ENCODE assay signal across 1 cellular context in genomic region chr17:29590261-29590978, GRCh38.
TF ChIP-seq lines count a peak whose summit lies in the region.

No MANE protein-coding gene starts in this region.

TF ChIP-seq in HepG2, 621 proteins besides CTCF, POLR2A, EP300 and RAD21 (continued from another document and continues in another):
- TF ChIP-seq SIX1 (CRISPR knock-in tag; IDR thresholded peaks at IDR 0.05; ENCODE audit: borderline replicate concordance) (no peak), RFXAP (CRISPR knock-in tag; IDR thresholded peaks at IDR 0.05; ENCODE audit: borderline replicate concordance) (no peak), SMC3 (IDR thresholded peaks at IDR 0.05; ENCODE audit: low read length) (no peak), THAP9 (CRISPR knock-in tag; IDR thresholded peaks at IDR 0.05; ENCODE audit: borderline replicate concordance) (no peak), AHR (CRISPR knock-in tag; IDR thresholded peaks at IDR 0.05) (no peak), AFF4 (CRISPR knock-in tag; IDR thresholded peaks at IDR 0.05) (no peak), HMGXB4 (CRISPR knock-in tag; IDR thresholded peaks at IDR 0.05; ENCODE audit: borderline replicate concordance in 1 of 2, low read depth in 1 of 2) (no peak; a peak in 1 of 4 replicates), ZNF101 (CRISPR knock-in tag; IDR thresholded peaks at IDR 0.05; ENCODE audit: borderline replicate concordance, low read depth) (no peak), GRHL1 (CRISPR knock-in tag; conservative IDR thresholded peaks at IDR 0.05) (no peak), BHLHE40 (IDR thresholded peaks at IDR 0.05; ENCODE audit: low read length) (no peak), ADNP (CRISPR knock-in tag; IDR thresholded peaks at IDR 0.05) (no peak), ZNF292 (CRISPR knock-in tag; IDR thresholded peaks at IDR 0.05; ENCODE audit: borderline replicate concordance, low read depth) (no peak), U2AF1 (optimal IDR thresholded peaks at IDR 0.05; ENCODE audit: low read depth, low read length) (no peak), ZMAT3 (CRISPR knock-in tag; conservative IDR thresholded peaks at IDR 0.05) (no peak), ZNF674 (CRISPR knock-in tag; IDR thresholded peaks at IDR 0.05; ENCODE audit: low read depth) (no peak), ATF2 (CRISPR knock-in tag; IDR thresholded peaks at IDR 0.05) (no peak), ZBTB20 (CRISPR knock-in tag; IDR thresholded peaks at IDR 0.05; ENCODE audit: borderline replicate concordance, low read depth) (no peak), TBX2 (CRISPR knock-in tag; IDR thresholded peaks at IDR 0.05; ENCODE audit: borderline replicate concordance) (peak; percentile 45), HOMEZ (CRISPR knock-in tag; IDR thresholded peaks at IDR 0.05; ENCODE audit: low read depth) (no peak), ZNF251 (CRISPR knock-in tag; IDR thresholded peaks at IDR 0.05) (no peak), REL (CRISPR knock-in tag; conservative IDR thresholded peaks at IDR 0.05) (0 out of 2 replicates have a peak, but pooled peaks have one; percentile 67), ATF5 (CRISPR knock-in tag; IDR thresholded peaks at IDR 0.05; ENCODE audit: low read depth) (no peak), ZNF234 (CRISPR knock-in tag; conservative IDR thresholded peaks at IDR 0.05) (no peak), ZFP1 (CRISPR knock-in tag; IDR thresholded peaks at IDR 0.05) (no peak), YEATS2 (CRISPR knock-in tag; IDR thresholded peaks at IDR 0.05; ENCODE audit: borderline replicate concordance) (no peak), ZFX (CRISPR knock-in tag; IDR thresholded peaks at IDR 0.05; ENCODE audit: low read depth) (peak; percentile 52; the same call in 1 of the 2 replicates), DNMT1 (CRISPR knock-in tag; IDR thresholded peaks at IDR 0.05) (no peak), SOX6 (IDR thresholded peaks at IDR 0.05) (no peak), SOX6 (CRISPR knock-in tag; IDR thresholded peaks at IDR 0.05) (no peak), CBX2 (IDR thresholded peaks at IDR 0.05; ENCODE audit: low read depth, low read length) (no peak), CBX2 (CRISPR knock-in tag; IDR thresholded peaks at IDR 0.05; ENCODE audit: low read depth) (no peak), RFX1 (IDR thresholded peaks at IDR 0.05) (no peak), SP1 (IDR thresholded peaks at IDR 0.05) (no peak), SP1 (CRISPR knock-in tag; IDR thresholded peaks at IDR 0.05) (no peak), RAD51 (IDR thresholded peaks at IDR 0.05; ENCODE audit: borderline replicate concordance) (no peak), ZNF567 (CRISPR knock-in tag; IDR thresholded peaks at IDR 0.05; ENCODE audit: borderline replicate concordance) (no peak), KMT2A (CRISPR knock-in tag; IDR thresholded peaks at IDR 0.05) (no peak), TIGD3 (CRISPR knock-in tag; IDR thresholded peaks at IDR 0.05; ENCODE audit: borderline replicate concordance) (no peak), EEA1 (CRISPR knock-in tag; IDR thresholded peaks at IDR 0.05; ENCODE audit: borderline replicate concordance) (no peak), ZC3H4 (CRISPR knock-in tag; IDR thresholded peaks at IDR 0.05; ENCODE audit: borderline replicate concordance) (no peak), ZNF138 (CRISPR knock-in tag; IDR thresholded peaks at IDR 0.05; ENCODE audit: low read depth) (no peak), SP4 (CRISPR knock-in tag; IDR thresholded peaks at IDR 0.05) (no peak), NFAT5 (CRISPR knock-in tag; IDR thresholded peaks at IDR 0.05) (0 out of 2 replicates have a peak, but pooled peaks have one; percentile 46), ZSCAN20 (CRISPR knock-in tag; IDR thresholded peaks at IDR 0.05; ENCODE audit: borderline replicate concordance) (no peak), ZKSCAN8 (CRISPR knock-in tag; IDR thresholded peaks at IDR 0.05; ENCODE audit: borderline replicate concordance) (no peak)
